Comparison of ENCODE assay signal across 31 cellular contexts in the genomic region with DNA sequence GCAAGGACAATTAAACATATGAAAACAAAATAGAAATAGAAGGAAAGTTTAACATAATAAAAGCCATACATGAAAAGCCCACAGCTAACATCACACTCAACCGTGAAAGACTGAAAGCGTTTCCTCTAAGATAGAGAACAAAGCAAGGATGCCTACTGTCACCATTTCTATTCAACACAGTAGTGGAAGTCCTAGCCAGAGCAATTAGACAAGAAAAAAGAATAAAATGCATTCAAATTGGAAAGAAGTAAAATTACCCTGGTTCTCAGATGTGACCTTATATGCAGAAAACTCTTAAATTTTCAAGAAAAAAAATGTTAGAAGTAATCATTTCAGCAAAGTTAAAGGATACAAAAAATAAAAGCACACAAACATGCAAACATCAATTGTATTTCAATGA.
"Had no signal": no experiment of that assay in that cellular context is flagged by ENCODE, and none has a peak within 500 bp of the region (broad histone marks: within the 10 kb centered on the region; RNA-seq: fewer than 3 reads in every experiment).

No MANE protein-coding gene starts in this region.

- H3K36me3 ChIP-seq: left lung, pancreas, prostate gland, sigmoid colon, suprapubic skin, thoracic aorta, uterus had no signal

- H3K27ac Mint-ChIP-seq: immature natural killer cell; mesothelial cell of epicardium; nephron; stimulated activated naive CD8-positive, alpha-beta T cell treated with anti-CD3 and anti-CD28 coated beads, Interleukin-15, Interleukin-2, amounts not matched to agents 100 ng/mL and 50 ng/mL, for 24 hours; type B pancreatic cell had no signal

- H3K9me3 Mint-ChIP-seq: type B pancreatic cell had no signal

- H3K4me3 ChIP-seq: left lung, lower lobe of right lung, pancreas, prostate gland, sigmoid colon, spleen, suprapubic skin, thoracic aorta, tibial artery, uterus had no signal

- H3K4me3 Mint-ChIP-seq: mesothelial cell of epicardium; nephron; neural crest cell; stimulated activated naive CD8-positive, alpha-beta T cell treated with anti-CD3 and anti-CD28 coated beads, Interleukin-15, Interleukin-2, amounts not matched to agents 100 ng/mL and 50 ng/mL, for 24 hours; type B pancreatic cell had no signal

- FAIRE-seq: islet of Langerhans, kidney, pancreas had no signal

- ATAC-seq: left colon; left lung; lower lobe of right lung; naive thymus-derived CD8-positive, alpha-beta T cell; pancreas; right cardiac atrium had no signal

- H3K4me1 ChIP-seq: prostate gland, uterus had no signal

- H3K27me3 Mint-ChIP-seq: naive thymus-derived CD8-positive, alpha-beta T cell; stimulated activated naive CD8-positive, alpha-beta T cell treated with anti-CD3 and anti-CD28 coated beads, Interleukin-15, Interleukin-2, amounts not matched to agents 100 ng/mL and 50 ng/mL, for 24 hours; type B pancreatic cell had no signal

- H3K27me3 ChIP-seq: left lung, pancreas, sigmoid colon, spleen, suprapubic skin, tibial artery, uterus had no signal

- H3K4me1 Mint-ChIP-seq: mesothelial cell of epicardium, nephron had no signal

- H3K9me3 ChIP-seq: prostate gland, sigmoid colon, suprapubic skin had no signal

- DNase-seq: hypothalamus; immature natural killer cell; kidney; left colon; left lung; lower lobe of right lung; mammary epithelial cell; mesendoderm; naive thymus-derived CD8-positive, alpha-beta T cell; nucleus accumbens; pancreas; posterior cingulate gyrus; retina; right cardiac atrium; sigmoid colon; small intestine; spleen; stimulated activated CD4-positive, alpha-beta T cell treated with anti-CD3 and anti-CD28 coated beads, Interleukin-1b, Interleukin-23, amount 100 ng/mL, for 48 hours; stimulated activated CD4-positive, alpha-beta T cell treated with anti-CD3 and anti-CD28 coated beads, Interleukin-2, amount 100 ng/mL, for 48 hours; stimulated activated naive CD4-positive, alpha-beta T cell; tibial artery; uterus had no signal

- H3K27ac ChIP-seq: left lung, lower lobe of right lung, pancreas, prostate gland, sigmoid colon, spleen, suprapubic skin, thoracic aorta, tibial artery, uterus had no signal
